16 cellular contexts compared by ENCODE assay signal in the genomic region with DNA sequence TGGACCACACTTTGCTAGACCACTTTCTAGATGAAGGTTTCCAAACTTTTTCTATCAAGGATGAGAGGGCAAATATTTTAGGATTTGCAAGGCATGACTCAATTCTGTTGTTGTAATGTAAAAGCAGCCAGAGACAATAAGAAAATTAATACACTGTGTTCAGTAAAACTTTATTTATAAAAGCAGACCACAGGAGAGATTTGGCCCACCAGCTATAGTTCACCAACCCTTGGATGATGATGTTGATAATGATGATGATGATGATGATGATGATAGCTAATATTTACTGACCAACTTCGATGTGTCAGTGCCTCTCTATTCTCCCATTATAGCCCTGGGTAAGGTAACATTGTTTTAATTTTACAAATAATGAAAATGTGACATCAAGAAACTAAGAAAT.
"Had no signal": no experiment of that assay in that cellular context is flagged by ENCODE, and none has a peak within 500 bp of the region (broad histone marks: within the 10 kb centered on the region; RNA-seq: fewer than 3 reads in every experiment).

No MANE protein-coding gene starts in this region.

- H3K4me1 ChIP-seq: thyroid gland had no signal

- H3K27ac ChIP-seq: esophagus squamous epithelium, gastroesophageal sphincter, thyroid gland, upper lobe of left lung had no signal

- H3K9me3 Mint-ChIP-seq: effector memory CD8-positive, alpha-beta T cell; naive B cell; nephron progenitor cell had no signal

- H3K36me3 Mint-ChIP-seq: naive B cell had no signal

- H3K9me3 ChIP-seq: esophagus squamous epithelium, gastroesophageal sphincter, sigmoid colon, thyroid gland, upper lobe of left lung, uterus had no signal

- H3K4me3 Mint-ChIP-seq: effector memory CD8-positive, alpha-beta T cell; naive B cell; nephron progenitor cell had no signal

- H3K27me3 Mint-ChIP-seq: effector memory CD8-positive, alpha-beta T cell; naive B cell had no signal

- H3K36me3 ChIP-seq: esophagus squamous epithelium, gastroesophageal sphincter, sigmoid colon, thyroid gland, upper lobe of left lung, uterus had no signal

- H3K4me3 ChIP-seq: esophagus squamous epithelium, gastroesophageal sphincter, sigmoid colon, thyroid gland, upper lobe of left lung, uterus had no signal

- DNase-seq: effector memory CD8-positive, alpha-beta T cell; esophagus squamous epithelium; glutamatergic neuron; kidney; left cardiac atrium; mesendoderm; naive B cell; nephron progenitor cell; sigmoid colon; small intestine; stimulated activated CD4-positive, alpha-beta T cell treated with anti-CD3 and anti-CD28 coated beads, Interleukin-2, amount 100 ng/mL, for 48 hours; stimulated activated naive CD4-positive, alpha-beta T cell treated with Interleukin-2 at 50 U/mL for 16 hours; thyroid gland; upper lobe of left lung; uterus had no signal

- ATAC-seq: effector memory CD8-positive, alpha-beta T cell; gastroesophageal sphincter; left cardiac atrium had no signal

- H3K27me3 ChIP-seq: esophagus squamous epithelium, gastroesophageal sphincter, sigmoid colon, thyroid gland, upper lobe of left lung, uterus had no signal

- H3K27ac Mint-ChIP-seq: naive B cell, nephron progenitor cell had no signal
